ENCODE assay signal across 14 cellular contexts in genomic region chr5:178331491-178331981, GRCh38.
A peak's percentile ranks its signal among the peaks of the same experiment; 100 is the strongest.
DNase-seq lines count a peak whose midpoint lies in the region; ATAC-seq and TF ChIP-seq lines count a peak whose summit lies in the region.
"Had no signal": no experiment of that assay in that cellular context is flagged by ENCODE, and none has a peak within 500 bp of the region (broad histone marks: within the 10 kb centered on the region; RNA-seq: fewer than 3 reads in every experiment).

No MANE protein-coding gene starts in this region.

- H3K36me3 Mint-ChIP-seq in naive thymus-derived CD4-positive, alpha-beta T cell: no peaks in the 10 kb centered on the region

- H3K4me3 ChIP-seq in BLaER1 treated with 17β-estradiol and CSF1 and Interleukin-3, amounts not matched to agents 10 nM and 100 nM: no peak overlapping the region
- no peak overlapping the region for H3K4me3 ChIP-seq in SK-N-SH (ENCODE audit: low read depth in 2 of 2, low read length in 1 of 2)
- no peak overlapping the region for H3K4me3 ChIP-seq in naive thymus-derived CD4-positive, alpha-beta T cell (ENCODE audit: low read length)
- H3K4me3 ChIP-seq in H7 (ENCODE audit: insufficient read depth, low read depth, low read length): no peak overlapping the region

- peak overlapping the region; percentile 51 to 91 (median 66); a peak in 21 of 22 replicates for H3K4me2 ChIP-seq in BLaER1 treated with 17β-estradiol and CSF1 and Interleukin-3, amounts not matched to agents 10 nM and 100 nM
- no peak overlapping the region for H3K4me2 ChIP-seq in SK-N-SH

- CTCF ChIA-PET in SK-N-SH (lab: Yijun Ruan, JAX): interaction anchor here (0.8 to 2.8 kb wide), 5 partner anchors 22 to 259 kb away, joined by 3 to 15 read pairs (median 7); partner anchors contain the start of gene COL23A1
- CTCF ChIA-PET in naive thymus-derived CD4-positive, alpha-beta T cell (lab: Charles Lee): no interaction called here

- H3K9me3 Mint-ChIP-seq in naive thymus-derived CD4-positive, alpha-beta T cell: peaks cover 0 to 2% (median 0%) of the 10 kb centered on the region in 11 donors
- H3K9me3 Mint-ChIP-seq: neural crest cell had no signal

- no peak overlapping the region for H3K9ac ChIP-seq in BLaER1 treated with 17β-estradiol and CSF1 and Interleukin-3, amounts not matched to agents 10 nM and 100 nM
- H3K9ac ChIP-seq in SK-N-SH: no peak overlapping the region

- TF ChIP-seq CTCF in SK-N-SH (IDR thresholded peaks at IDR 0.05): no peak

- DNase-seq in SK-N-SH (peak; percentile 79), head of caudate nucleus (peak; percentile 70 to 93 (median 86)), posterior cingulate gyrus (peak; percentile 71 to 98 (median 82)), H7 (no peak), GF-D8 (lab: John Stamatoyannopoulos, UW) (no peak)
- no peak for DNase-seq in naive thymus-derived CD4-positive, alpha-beta T cell
- DNase-seq: activated effector memory CD4-positive, alpha-beta T cell treated with Interleukin-2 at 50 U/mL for 16 hours; Calu3; NCI-H446; T-helper 9 cell had no signal

- H3F3A ChIP-seq in SK-N-SH (replicated peaks; ENCODE audit: insufficient read depth): no peaks in the 10 kb centered on the region

- no peak overlapping the region for H2AFZ ChIP-seq in SK-N-SH (ENCODE audit: low read depth)

- TF ChIP-seq RAD21 in SK-N-SH (IDR thresholded peaks at IDR 0.05; ENCODE audit: low read length): peak; percentile 5; the same call in 1 of the 2 replicates

- H3K9me3 ChIP-seq in BLaER1 treated with 17β-estradiol and CSF1 and Interleukin-3, amounts not matched to agents 10 nM and 100 nM (replicated peaks in 1 of 11): no peaks in the 10 kb centered on the region
- H3K9me3 ChIP-seq in SK-N-SH: no peaks in the 10 kb centered on the region
- no peaks in the 10 kb centered on the region for H3K9me3 ChIP-seq in naive thymus-derived CD4-positive, alpha-beta T cell (ENCODE audit: control insufficient read depth in 2 of 3, low read length in 3 of 3)

- H3K27ac Mint-ChIP-seq in naive thymus-derived CD4-positive, alpha-beta T cell: no peak overlapping the region

- peaks cover 2 to 12% (median 8%) of the 10 kb centered on the region in 7 donors for H3K4me1 Mint-ChIP-seq in naive thymus-derived CD4-positive, alpha-beta T cell

- no peak overlapping the region for H3K4me3 Mint-ChIP-seq in naive thymus-derived CD4-positive, alpha-beta T cell
- H3K4me3 Mint-ChIP-seq: neural crest cell had no signal

- H3K27me3 Mint-ChIP-seq in naive thymus-derived CD4-positive, alpha-beta T cell: no peaks in the 10 kb centered on the region

- no peaks in the 10 kb centered on the region for H3K27me3 ChIP-seq in BLaER1 treated with 17β-estradiol and CSF1 and Interleukin-3, amounts not matched to agents 10 nM and 100 nM
- no peaks in the 10 kb centered on the region for H3K27me3 ChIP-seq in SK-N-SH (ENCODE audit: insufficient read depth)
- no peaks in the 10 kb centered on the region for H3K27me3 ChIP-seq in naive thymus-derived CD4-positive, alpha-beta T cell (ENCODE audit: control insufficient read depth in 2 of 2, insufficient read depth in 2 of 2, low read length in 2 of 2)
- no peaks in the 10 kb centered on the region for H3K27me3 ChIP-seq in H7 (ENCODE audit: control insufficient read depth, insufficient read depth, low read length)

- no peaks in the 10 kb centered on the region for H4K20me1 ChIP-seq in BLaER1 treated with 17β-estradiol and CSF1 and Interleukin-3, amounts not matched to agents 10 nM and 100 nM
- no peaks in the 10 kb centered on the region for H4K20me1 ChIP-seq in SK-N-SH (ENCODE audit: insufficient read depth)

- peaks cover 44 to 70% (median 54%) of the 10 kb centered on the region in 10 experiments for H3K4me1 ChIP-seq in BLaER1 treated with 17β-estradiol and CSF1 and Interleukin-3, amounts not matched to agents 10 nM and 100 nM
- H3K4me1 ChIP-seq in SK-N-SH (ENCODE audit: control insufficient read depth in 1 of 2, insufficient read depth in 2 of 2, low read depth in 1 of 2, low read length in 1 of 2): peaks cover 0 to 72% of the 10 kb centered on the region in 2 experiments; a peak in 1 of 4 replicates
- no peaks in the 10 kb centered on the region for H3K4me1 ChIP-seq in naive thymus-derived CD4-positive, alpha-beta T cell (ENCODE audit: control insufficient read depth in 2 of 2, insufficient read depth in 2 of 2, low read length in 2 of 2)

- H3K36me3 ChIP-seq in BLaER1 treated with 17β-estradiol and CSF1 and Interleukin-3, amounts not matched to agents 10 nM and 100 nM: no peaks in the 10 kb centered on the region
- no peaks in the 10 kb centered on the region for H3K36me3 ChIP-seq in SK-N-SH (replicated peaks in 1 of 2; ENCODE audit: control insufficient read depth in 1 of 2, insufficient read depth in 2 of 2, low read length in 1 of 2)
- no peaks in the 10 kb centered on the region for H3K36me3 ChIP-seq in naive thymus-derived CD4-positive, alpha-beta T cell (ENCODE audit: control insufficient read depth in 2 of 3, insufficient read depth in 3 of 3, low read length in 3 of 3)
- no peaks in the 10 kb centered on the region for H3K36me3 ChIP-seq in H7 (replicated peaks; ENCODE audit: control insufficient read depth, insufficient read depth, low read length)

- no peaks in the 10 kb centered on the region for H3K79me2 ChIP-seq in SK-N-SH (ENCODE audit: insufficient read depth)

- peak in 1 of 2 experiments; percentile 58; a peak in 1 of 4 replicates for TF ChIP-seq EP300 in SK-N-SH (IDR thresholded peaks at IDR 0.05; ENCODE audit: borderline replicate concordance in 1 of 2, low read depth in 1 of 2, low read length in 1 of 2)

- intact Hi-C loops in head of caudate nucleus (cut with DNase I): no loop called here
- intact Hi-C loops in posterior cingulate gyrus (cut with DNase I): no loop called here
- intact Hi-C loops in naive thymus-derived CD4-positive, alpha-beta T cell (cut with micrococcal nuclease): no loop called here

- 35% methylated on average over 15 of the region's 15 CpGs for WGBS in SK-N-SH (ENCODE audit: low lambda C conversion rate)

- POLR2A ChIA-PET in SK-N-SH (lab: Yijun Ruan, JAX): interaction anchor here (0.6 to 1.1 kb wide), 4 partner anchors 16 to 1040 kb away, joined by 3 to 6 read pairs (median 4); no protein-coding TSS in a partner anchor
- POLR2A ChIA-PET in naive thymus-derived CD4-positive, alpha-beta T cell (lab: Charles Lee): no interaction called here

- H3K27ac ChIP-seq in BLaER1 treated with 17β-estradiol and CSF1 and Interleukin-3, amounts not matched to agents 10 nM and 100 nM: no peak overlapping the region
- peak overlapping the region in 1 of 2 experiments; percentile 92; a peak in 2 of 4 replicates for H3K27ac ChIP-seq in SK-N-SH (ENCODE audit: low read depth in 2 of 2, low read length in 1 of 2)
- H3K27ac ChIP-seq in naive thymus-derived CD4-positive, alpha-beta T cell (ENCODE audit: low read depth, low read length): no peak overlapping the region
- H3K27ac ChIP-seq: epithelial cell of prostate had no signal

- no peak for ATAC-seq in HG02642 (IDR thresholded peaks at IDR 0.05; ENCODE audit: poor library complexity, unreplicated experiment)
- ATAC-seq in naive thymus-derived CD4-positive, alpha-beta T cell: no peak

- no peaks in the 10 kb centered on the region for H3K9me2 ChIP-seq in SK-N-SH

TF ChIP-seq in SK-N-SH, 30 proteins besides CTCF, POLR2A, EP300 and RAD21:
- TF ChIP-seq RFX5 (IDR thresholded peaks at IDR 0.05; ENCODE audit: low read length) (no peak), IRF3 (IDR thresholded peaks at IDR 0.05; ENCODE audit: low read depth, low read length) (no peak), MAX (IDR thresholded peaks at IDR 0.05; ENCODE audit: low read depth) (no peak), MXI1 (IDR thresholded peaks at IDR 0.05; ENCODE audit: low read depth, low read length) (peak; percentile 87), RXRA (IDR thresholded peaks at IDR 0.05; ENCODE audit: borderline replicate concordance, low read depth) (no peak), TEAD4 (IDR thresholded peaks at IDR 0.05; ENCODE audit: borderline replicate concordance, insufficient read depth) (no peak), NRF1 (IDR thresholded peaks at IDR 0.05; ENCODE audit: low read depth, low read length) (no peak), CHD2 (IDR thresholded peaks at IDR 0.05; ENCODE audit: low read length, partially characterized antibody) (peak; percentile 33), FOXJ3 (CRISPR knock-in tag; IDR thresholded peaks at IDR 0.05) (no peak), RCOR1 (IDR thresholded peaks at IDR 0.05; ENCODE audit: low read length) (peak; percentile 92), GABPA (IDR thresholded peaks at IDR 0.05; ENCODE audit: low read depth) (no peak), GATA2 (CRISPR knock-in tag; IDR thresholded peaks at IDR 0.05) (no peak; the same call in 1 of the 2 replicates)

Comparison
In these comparisons a context has a peak if more than half of its experiments do, and no peak if none do; other contexts are left out.
1. DNase-seq: peak in SK-N-SH (single experiment), head of caudate nucleus (42 of 42) and posterior cingulate gyrus (10 of 10); none in naive thymus-derived CD4-positive, alpha-beta T cell (0 of 9), H7 (single experiment) and GF-D8 (single experiment).